ENCODE assay signal across 17 cellular contexts in genomic region chr3:46504780-46505179, GRCh38. TPM values are rescaled to one million over a fixed set of nuclear protein-coding genes. Genes with fewer than 3 reads are reported as not detected.
DNase-seq lines count a peak whose midpoint lies in the region; ATAC-seq and TF ChIP-seq lines count a peak whose summit lies in the region.
"Had no signal": no experiment of that assay in that cellular context is flagged by ENCODE, and none has a peak within 500 bp of the region (broad histone marks: within the 10 kb centered on the region; RNA-seq: fewer than 3 reads in every experiment).

No MANE protein-coding gene starts in this region.

- no peak overlapping the region for H2AFZ ChIP-seq in hepatocyte
- H2AFZ ChIP-seq: GM23248 had no signal

- H3K27me3 Mint-ChIP-seq in activated CD8-positive, alpha-beta T cell treated with anti-CD3 and anti-CD28 coated beads for 36 hours = no peaks in the 10 kb centered on the region

- H4K20me1 ChIP-seq in hepatocyte (ENCODE audit: insufficient read depth, poor library complexity, severe bottlenecking) = no peaks in the 10 kb centered on the region

- H3K4me1 Mint-ChIP-seq in activated CD8-positive, alpha-beta T cell treated with anti-CD3 and anti-CD28 coated beads for 36 hours (ENCODE audit: low read depth) = peaks cover 18% of the 10 kb centered on the region

- H3K4me3 ChIP-seq in hepatocyte = no peak overlapping the region
- H3K4me3 ChIP-seq: GM23248, SK-N-MC had no signal

- 85% methylated on average over 5 of the region's 5 CpGs for WGBS in hepatocyte (ENCODE audit: low lambda C conversion rate, missing lambda C conversion rate)

- ATAC-seq in activated CD8-positive, alpha-beta T cell treated with anti-CD3 and anti-CD28 coated beads for 36 hours = peak; percentile 82
- ATAC-seq in left lobe of liver (no peak), Right ventricle myocardium superior (ENCODE audit: poor library complexity) (no peak)

- CTCF ChIA-PET in activated CD8-positive, alpha-beta T cell treated with anti-CD3 and anti-CD28 coated beads for 36 hours (lab: Charles Lee) = interaction anchor here (0.9 kb wide), 1 partner anchor 125 kb away, joined by 3 read pairs; no protein-coding TSS in a partner anchor

- no peaks in the 10 kb centered on the region for H3K36me3 Mint-ChIP-seq in activated CD8-positive, alpha-beta T cell treated with anti-CD3 and anti-CD28 coated beads for 36 hours (ENCODE audit: low read depth)

- POLR2A ChIA-PET in activated CD8-positive, alpha-beta T cell treated with anti-CD3 and anti-CD28 coated beads for 36 hours (lab: Charles Lee) = no interaction called here

- peaks cover 22% of the 10 kb centered on the region for H3K4me1 ChIP-seq in hepatocyte (ENCODE audit: insufficient read depth)

- no peak overlapping the region for H3K4me3 Mint-ChIP-seq in activated CD8-positive, alpha-beta T cell treated with anti-CD3 and anti-CD28 coated beads for 36 hours
- H3K4me3 Mint-ChIP-seq: nephron had no signal

- H3K79me2 ChIP-seq in hepatocyte = no peaks in the 10 kb centered on the region

- intact Hi-C loops in activated CD8-positive, alpha-beta T cell treated with anti-CD3 and anti-CD28 coated beads for 36 hours (cut with micrococcal nuclease) = no loop called here
- intact Hi-C loops in Right ventricle myocardium superior (cut with DNase I) = no loop called here

- H3K9me3 Mint-ChIP-seq in activated CD8-positive, alpha-beta T cell treated with anti-CD3 and anti-CD28 coated beads for 36 hours = peaks cover 2% of the 10 kb centered on the region
- H3K9me3 Mint-ChIP-seq: activated T-helper 2 cell treated with anti-CD3 and anti-CD28 coated beads, Interferon-gamma antibody, Interleukin-2, Interleukin-4, amounts not matched to agents 10 μg/mL and 5 μg/mL and 100 μg/mL, durations not matched to agents 14 hours and 24 hours and 36 hours; nephron had no signal

- no peak overlapping the region for H3K27ac ChIP-seq in hepatocyte
- H3K27ac ChIP-seq: GM23248, SK-N-MC had no signal

- H3K4me2 ChIP-seq in hepatocyte = no peak overlapping the region

- H3K9me3 ChIP-seq in hepatocyte (ENCODE audit: low read depth) = no peaks in the 10 kb centered on the region

- DNase-seq in activated naive CD4-positive, alpha-beta T cell treated with Interleukin-2 at 50 U/mL for 16 hours = peak; percentile 52
- DNase-seq in activated naive CD4-positive, alpha-beta T cell (lab: John Stamatoyannopoulos, UW) = no peak
- DNase-seq in activated CD8-positive, alpha-beta T cell treated with anti-CD3 and anti-CD28 coated beads for 36 hours = peak; percentile 70
- peak; percentile 11 for DNase-seq in left lobe of liver (ENCODE audit: low spot score)
- DNase-seq in stimulated activated CD8-positive, alpha-beta memory T cell treated with anti-CD3 and anti-CD28 coated beads, Interleukin-7, amount 100 ng/mL, for 4 hours (ENCODE audit: low read depth in 2 of 2) = peak; percentile 17 to 24
- DNase-seq in Right ventricle myocardium superior = no peak
- no peak for DNase-seq in hepatic stellate cell (ENCODE audit: low spot score)
- DNase-seq in hepatocyte (ENCODE audit: low spot score) = no peak
- DNase-seq: effector CD4-positive, alpha-beta T cell; GM23248; MV-4-11 had no signal

- H3K9me2 ChIP-seq in hepatocyte (replicated peaks; ENCODE audit: insufficient read depth) = no peaks in the 10 kb centered on the region

- no peaks in the 10 kb centered on the region for H3K27me3 ChIP-seq in hepatocyte

- H3K27ac Mint-ChIP-seq in activated CD8-positive, alpha-beta T cell treated with anti-CD3 and anti-CD28 coated beads for 36 hours = no peak overlapping the region
- H3K27ac Mint-ChIP-seq: activated T-helper 2 cell treated with anti-CD3 and anti-CD28 coated beads, Interferon-gamma antibody, Interleukin-2, Interleukin-4, amounts not matched to agents 10 μg/mL and 5 μg/mL and 100 μg/mL, durations not matched to agents 14 hours and 24 hours and 36 hours; nephron had no signal

- H3K36me3 ChIP-seq in hepatocyte (replicated peaks; ENCODE audit: insufficient read depth, low read depth) = no peaks in the 10 kb centered on the region

- TF ChIP-seq CTCF in activated CD8-positive, alpha-beta T cell treated with anti-CD3 and anti-CD28 coated beads for 36 hours (IDR thresholded peaks at IDR 0.05) = no peak
- no peak for TF ChIP-seq CTCF in hepatocyte (IDR thresholded peaks at IDR 0.05; ENCODE audit: poor library complexity)

RNA-seq across cellular contexts. Expression of gene RTP3, which starts 7.0 kb away (rescaled TPM):
- not detected for total RNA-seq in activated CD8-positive, alpha-beta T cell treated with anti-CD3 and anti-CD28 coated beads for 36 hours
- total RNA-seq in left lobe of liver (28.6 TPM), Right ventricle myocardium superior (not detected), hepatocyte (0.64 and 2.0 TPM in 2 replicates)
- 0.57 and 1.8 TPM in 2 replicates for polyA plus RNA-seq in hepatocyte
- total RNA-seq: activated T-helper 2 cell treated with anti-CD3 and anti-CD28 coated beads, Interferon-gamma antibody, Interleukin-2, Interleukin-4, amounts not matched to agents 10 μg/mL and 5 μg/mL and 100 μg/mL, durations not matched to agents 14 hours and 24 hours and 36 hours; GM23248; lower leg skin; renal cortical epithelial cell; subcutaneous adipose tissue had no signal
- polyA plus RNA-seq: GM23248 had no signal

RNA-seq across cellular contexts. Expression of gene LTF, which starts 40.1 kb away (rescaled TPM):
- total RNA-seq in activated CD8-positive, alpha-beta T cell treated with anti-CD3 and anti-CD28 coated beads for 36 hours = not detected
- total RNA-seq in left lobe of liver (1.7 TPM), Right ventricle myocardium superior (3.7 TPM), hepatocyte (0.40 and 1.8 TPM in 2 replicates)
- polyA plus RNA-seq in hepatocyte = 0.27 TPM in 1 of 2 replicates, not detected in the other
- total RNA-seq: activated T-helper 2 cell treated with anti-CD3 and anti-CD28 coated beads, Interferon-gamma antibody, Interleukin-2, Interleukin-4, amounts not matched to agents 10 μg/mL and 5 μg/mL and 100 μg/mL, durations not matched to agents 14 hours and 24 hours and 36 hours; GM23248 had no signal
- polyA plus RNA-seq: GM23248 had no signal

Comparison
In these comparisons a context has a peak if more than half of its experiments do, and no peak if none do; other contexts are left out.
1. DNase-seq: peak in activated naive CD4-positive, alpha-beta T cell treated with Interleukin-2 at 50 U/mL for 16 hours (single experiment), activated CD8-positive, alpha-beta T cell treated with anti-CD3 and anti-CD28 coated beads for 36 hours (single experiment), left lobe of liver (single experiment) and stimulated activated CD8-positive, alpha-beta memory T cell treated with anti-CD3 and anti-CD28 coated beads, Interleukin-7, amount 100 ng/mL, for 4 hours (2 of 2); none in activated naive CD4-positive, alpha-beta T cell (0 of 4), Right ventricle myocardium superior (single experiment), hepatic stellate cell (single experiment) and hepatocyte (single experiment).